22 cellular contexts compared by ENCODE assay signal in the genomic region with DNA sequence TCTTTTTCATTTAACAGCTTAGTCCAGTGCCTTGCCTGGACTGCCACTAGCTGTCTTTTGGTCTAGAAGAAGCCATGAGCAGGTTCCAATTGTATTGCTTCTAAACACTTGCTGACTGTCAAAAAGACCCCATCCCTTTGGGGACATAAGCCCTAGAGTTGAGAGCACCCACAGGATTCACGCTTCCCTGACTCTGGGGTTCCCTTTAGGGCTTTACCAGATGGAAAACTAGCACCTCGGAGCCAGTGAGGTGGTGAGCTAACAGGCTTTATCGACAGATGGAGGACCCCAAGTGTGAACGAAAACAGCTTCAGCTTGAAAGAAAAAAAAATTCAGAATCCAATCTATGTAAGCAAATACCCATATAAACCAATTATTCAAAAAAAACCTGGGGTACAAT.
"Had no signal": no experiment of that assay in that cellular context is flagged by ENCODE, and none has a peak within 500 bp of the region (broad histone marks: within the 10 kb centered on the region; RNA-seq: fewer than 3 reads in every experiment).

No MANE protein-coding gene starts in this region.

- ATAC-seq: esophagus mucosa; heart right ventricle; mucosa of descending colon; naive thymus-derived CD8-positive, alpha-beta T cell; stimulated activated naive B cell treated with anti-CD40 and anti-IgM and Interleukin-4, amounts not matched to agents 10 μg/mL and 1 μg/mL and 100 μg/mL, for 72 hours had no signal

- DNase-seq: effector memory CD4-positive, alpha-beta T cell; heart right ventricle; hypothalamus; kidney glomerular epithelial cell; mammary epithelial cell; mucosa of descending colon; naive thymus-derived CD8-positive, alpha-beta T cell; posterior cingulate gyrus; sigmoid colon; stimulated activated CD4-positive, alpha-beta T cell treated with anti-CD3 and anti-CD28 coated beads, Interleukin-2, amount 100 ng/mL, for 24 hours; stimulated activated CD4-positive, alpha-beta T cell treated with anti-CD3 and anti-CD28 coated beads, Interleukin-4, amount 100 ng/mL, for 4 hours; stimulated activated naive B cell treated with anti-CD40 and anti-IgM and Interleukin-4, amounts not matched to agents 10 μg/mL and 1 μg/mL and 100 μg/mL, for 72 hours; stomach; substantia nigra; transverse colon had no signal

- H3K36me3 ChIP-seq: heart right ventricle, right atrium auricular region, sigmoid colon, stomach, thoracic aorta, transverse colon had no signal

- H3K27me3 ChIP-seq: heart right ventricle, right atrium auricular region, sigmoid colon, stomach, transverse colon had no signal

- FAIRE-seq: endometrium, frontal cortex, islet of Langerhans had no signal

- H3K9me3 ChIP-seq: heart right ventricle, mucosa of descending colon, right atrium auricular region, sigmoid colon, stomach, thoracic aorta, transverse colon had no signal

- H3K27ac ChIP-seq: heart right ventricle, right atrium auricular region, sigmoid colon, skin epidermis, stomach, thoracic aorta, transverse colon had no signal

- H3K4me3 ChIP-seq: heart right ventricle, mucosa of descending colon, right atrium auricular region, sigmoid colon, skin epidermis, stomach, thoracic aorta, transverse colon had no signal

- H3K4me1 ChIP-seq: heart right ventricle, right atrium auricular region, transverse colon had no signal
